1 cellular context compared by ENCODE assay signal in the genomic region with DNA sequence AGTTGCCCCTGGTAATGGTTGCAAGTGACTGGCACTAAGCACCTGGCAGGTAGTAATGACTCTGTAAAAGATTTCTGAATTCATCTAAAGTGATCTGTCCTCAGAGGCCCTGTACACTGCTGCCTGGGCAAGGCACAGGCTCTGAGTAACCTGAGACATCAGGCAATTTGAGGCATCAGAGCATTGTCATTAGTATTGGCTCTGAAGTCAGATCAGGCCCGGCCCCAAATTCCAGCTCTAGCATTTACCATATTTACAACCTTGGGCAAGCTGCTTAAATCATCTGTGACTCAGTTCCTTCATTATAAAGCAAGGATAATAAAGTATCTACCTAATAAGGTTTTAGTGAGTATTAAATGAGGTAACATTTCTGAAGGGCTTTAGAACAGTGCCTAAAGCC.
TF ChIP-seq lines count a peak whose summit lies in the region.

No MANE protein-coding gene starts in this region.

TF ChIP-seq in SK-N-SH treated with all-trans-retinoic acid at 6 μM for 48 hours, 23 proteins besides CTCF, POLR2A, EP300 and RAD21 (continued from another document):
- TF ChIP-seq, protein P1, sequence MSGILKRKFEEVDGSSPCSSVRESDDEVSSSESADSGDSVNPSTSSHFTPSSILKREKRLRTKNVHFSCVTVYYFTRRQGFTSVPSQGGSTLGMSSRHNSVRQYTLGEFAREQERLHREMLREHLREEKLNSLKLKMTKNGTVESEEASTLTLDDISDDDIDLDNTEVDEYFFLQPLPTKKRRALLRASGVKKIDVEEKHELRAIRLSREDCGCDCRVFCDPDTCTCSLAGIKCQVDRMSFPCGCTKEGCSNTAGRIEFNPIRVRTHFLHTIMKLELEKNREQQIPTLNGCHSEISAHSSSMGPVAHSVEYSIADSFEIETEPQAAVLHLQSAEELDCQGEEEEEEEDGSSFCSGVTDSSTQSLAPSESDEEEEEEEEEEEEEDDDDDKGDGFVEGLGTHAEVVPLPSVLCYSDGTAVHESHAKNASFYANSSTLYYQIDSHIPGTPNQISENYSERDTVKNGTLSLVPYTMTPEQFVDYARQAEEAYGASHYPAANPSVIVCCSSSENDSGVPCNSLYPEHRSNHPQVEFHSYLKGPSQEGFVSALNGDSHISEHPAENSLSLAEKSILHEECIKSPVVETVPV (CRISPR knock-in tag; IDR thresholded peaks at IDR 0.05), result no peak
